Comparison of ENCODE assay signal across 34 cellular contexts in the genomic region with DNA sequence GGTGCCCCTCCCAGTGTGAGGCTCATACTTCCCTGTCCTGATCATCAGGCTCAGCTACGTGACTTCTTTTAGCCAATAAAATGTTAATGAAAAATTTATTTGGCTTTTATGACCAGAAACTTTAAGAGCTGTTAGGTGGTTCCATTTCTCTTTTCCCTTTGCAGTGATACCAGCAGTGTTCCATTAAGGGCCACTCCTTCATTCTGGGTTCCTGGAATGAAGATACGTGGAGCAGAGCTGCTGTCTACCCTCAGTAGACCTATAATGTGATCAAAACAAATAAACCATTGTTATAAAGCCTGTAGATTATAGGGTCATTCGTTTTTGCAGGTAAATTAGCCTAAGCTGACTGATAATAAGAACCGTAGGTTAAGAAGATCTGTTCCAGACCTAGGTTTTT.
"Had no signal": no experiment of that assay in that cellular context is flagged by ENCODE, and none has a peak within 500 bp of the region (broad histone marks: within the 10 kb centered on the region; RNA-seq: fewer than 3 reads in every experiment).

No MANE protein-coding gene starts in this region.

- H3K4me1 ChIP-seq: ascending aorta, body of pancreas, breast epithelium had no signal

- FAIRE-seq: astrocyte, bronchial epithelial cell had no signal

- H3K36me3 ChIP-seq: adrenal gland, ascending aorta, brain microvascular endothelial cell, breast epithelium, cardiac muscle cell had no signal

- H3K27me3 ChIP-seq: adrenal gland, ascending aorta, body of pancreas, brain microvascular endothelial cell, breast epithelium, cardiac muscle cell had no signal

- H3K27ac ChIP-seq: adrenal gland, ascending aorta, body of pancreas, brain microvascular endothelial cell, breast epithelium, cardiac muscle cell had no signal

- ATAC-seq: activated naive CD4-positive, alpha-beta T cell treated with anti-CD3 and anti-CD28 coated beads, Interleukin-2, amount 50 U/mL, for 72 hours; activated naive CD8-positive, alpha-beta T cell treated with anti-CD3 and anti-CD28 coated beads, Interleukin-2, amount 50 U/mL, for 24 hours; activated T-cell treated with anti-CD3 and anti-CD28 coated beads, Interleukin-2, amount 50 U/mL, for 4 hours; activated T-cell treated with anti-CD3 and anti-CD28 coated beads, Interleukin-2, amount 50 U/mL, for 72 hours; activated T-helper 17 cell treated with anti-CD3 and anti-CD28 coated beads, Interleukin-2, amount 50 U/mL, for 72 hours; body of pancreas had no signal

- DNase-seq: activated effector memory CD4-positive, alpha-beta T cell treated with anti-CD3 and anti-CD28 coated beads, Interleukin-2, amount 50 U/mL, for 16 hours; activated effector memory CD4-positive, alpha-beta T cell treated with Interleukin-2 at 50 U/mL for 16 hours; activated gamma-delta T cell; activated gamma-delta T cell treated with Interleukin-2 at 50 U/mL for 16 hours; activated naive CD4-positive, alpha-beta T cell; activated naive CD4-positive, alpha-beta T cell treated with anti-CD3 and anti-CD28 coated beads for 36 hours; activated naive CD4-positive, alpha-beta T cell treated with anti-CD3 and anti-CD28 coated beads, Interleukin-2, amount 10 ng/mL, durations not matched to agents 7 days and 5 days; activated naive CD4-positive, alpha-beta T cell treated with anti-CD3 and anti-CD28 coated beads, Interleukin-2, amount 50 U/mL, for 16 hours; activated naive CD4-positive, alpha-beta T cell treated with Interleukin-2 at 50 U/mL for 16 hours; activated naive CD8-positive, alpha-beta T cell treated with anti-CD3 and anti-CD28 coated beads for 36 hours; activated naive CD8-positive, alpha-beta T cell treated with anti-CD3 and anti-CD28 coated beads, Interleukin-2, amount 10 ng/mL, durations not matched to agents 7 days and 5 days; activated naive CD8-positive, alpha-beta T cell treated with anti-CD3 and anti-CD28 coated beads, Interleukin-2, amount 50 U/mL, for 24 hours; activated T-cell treated with anti-CD3 and anti-CD28 coated beads, Interleukin-2, amount 50 U/mL, for 1 hour; activated T-cell treated with anti-CD3 and anti-CD28 coated beads, Interleukin-2, amount 50 U/mL, for 24 hours; activated T-cell treated with anti-CD3 and anti-CD28 coated beads, Interleukin-2, amount 50 U/mL, for 4 hours; activated T-cell treated with anti-CD3 and anti-CD28 coated beads, Interleukin-2, amount 50 U/mL, for 48 hours; activated T-cell treated with anti-CD3 and anti-CD28 coated beads, Interleukin-2, amount 50 U/mL, for 72 hours; adrenal gland; amniotic stem cell; amygdala; anterior cingulate cortex; aorta; body of pancreas; brain microvascular endothelial cell; caudate nucleus; central memory CD4-positive, alpha-beta T cell; cerebellar nuclear complex had no signal

- H3K4me3 ChIP-seq: adrenal gland, ascending aorta, body of pancreas, breast epithelium, cardiac muscle cell had no signal

- H3K9me3 ChIP-seq: adrenal gland, ascending aorta, body of pancreas, breast epithelium had no signal
